8 cellular contexts compared by ENCODE assay signal in genomic region chr17:409848-410673, GRCh38. TPM values are rescaled to one million over a fixed set of nuclear protein-coding genes. Genes with fewer than 3 reads are reported as not detected.
DNase-seq lines count a peak whose midpoint lies in the region; TF ChIP-seq lines count a peak whose summit lies in the region.

No MANE protein-coding gene starts in this region.

- H3K36me3 ChIP-seq in effector memory CD4-positive, alpha-beta T cell (ENCODE audit: control insufficient read depth, insufficient read depth, low read length): no peaks in the 10 kb centered on the region

- no peaks in the 10 kb centered on the region for H3K9me3 ChIP-seq in effector memory CD4-positive, alpha-beta T cell (ENCODE audit: control insufficient read depth, low read length)

- no peaks in the 10 kb centered on the region for H3K27me3 ChIP-seq in effector memory CD4-positive, alpha-beta T cell (replicated peaks; ENCODE audit: control insufficient read depth, insufficient read depth, low read length, poor library complexity, severe bottlenecking)

- peaks cover 43% of the 10 kb centered on the region for H3K4me1 ChIP-seq in effector memory CD4-positive, alpha-beta T cell (ENCODE audit: control insufficient read depth, insufficient read depth, low read length, poor library complexity, severe bottlenecking)

- peak overlapping the region; percentile 75 for H3K4me3 ChIP-seq in effector memory CD4-positive, alpha-beta T cell (ENCODE audit: insufficient read depth, low read depth, low read length, poor library complexity, severe bottlenecking)

- peak overlapping the region; percentile 93 for H3K27ac ChIP-seq in effector memory CD4-positive, alpha-beta T cell (ENCODE audit: insufficient read depth, low read length, poor library complexity, severe bottlenecking)

- DNase-seq in COLO668 (lab: John Stamatoyannopoulos, UW; ENCODE audit: unreplicated experiment) (peak; percentile 98), GM20000 (ENCODE audit: low spot score) (peak; percentile 98), HS-5 (ENCODE audit: low read depth) (peak; percentile 99), lung microvascular endothelial cell (ENCODE audit: low read depth in 2 of 2) (peak; percentile 99 to 100)
- peak; percentile 91 for DNase-seq in NK-92 treated with Interleukin-12 subunit alpha and Interleukin-12 subunit beta, amount 100 ng/mL, for 24 hours (lab: John Stamatoyannopoulos, UW)
- DNase-seq in activated CD8-positive, alpha-beta memory T cell treated with anti-CD3 and anti-CD28 coated beads for 4 hours (ENCODE audit: low read depth in 2 of 2): peak; percentile 99 to 100
- DNase-seq in effector memory CD4-positive, alpha-beta T cell: peak; percentile 98 to 100 (median 99)
- peak; percentile 99 to 100 (median 99) for DNase-seq in stimulated activated CD4-positive, alpha-beta T cell treated with anti-CD3 and anti-CD28 coated beads, TNF-alpha, amount 100 ng/mL, for 4 hours (ENCODE audit: low read depth in 3 of 3)

- TF ChIP-seq CTCF in GM20000 (IDR thresholded peaks at IDR 0.05; ENCODE audit: extremely low read depth, missing control alignments): no peak

RNA-seq across cellular contexts. Expression of gene RFLNB, which starts 35.7 kb away (rescaled TPM):
- 10.7 and 17.2 TPM in 2 replicates for total RNA-seq in lung microvascular endothelial cell

RNA-seq across cellular contexts. Expression of gene RPH3AL, which starts 57.5 kb away (rescaled TPM):
- 8.9 and 22.2 TPM in 2 replicates for total RNA-seq in lung microvascular endothelial cell

Comparison
In these comparisons a context has a peak if more than half of its experiments do, and no peak if none do; other contexts are left out.
1. Peak in every context shown above with its lines: DNase-seq, H3K4me3 ChIP-seq and H3K27ac ChIP-seq.